ENCODE assay signal across 8 cellular contexts in genomic region chr12:53378705-53379388, GRCh38. TPM values are rescaled to one million over a fixed set of nuclear protein-coding genes. Genes with fewer than 3 reads are reported as not detected.
DNase-seq lines count a peak whose midpoint lies in the region; TF ChIP-seq lines count a peak whose summit lies in the region.

No MANE protein-coding gene starts in this region.

- peaks cover 9% of the 10 kb centered on the region for H3K79me2 ChIP-seq in parathyroid adenoma

- TF ChIP-seq CTCF in dorsolateral prefrontal cortex (IDR thresholded peaks at IDR 0.05 in 54 of 56, conservative IDR thresholded peaks at IDR 0.05 in 2 of 56; ENCODE audit: low read depth in 1 of 56, partially characterized antibody in 56 of 56) (peak in 1 of 56 donors; percentile 7), parathyroid adenoma (IDR thresholded peaks at IDR 0.05) (no peak)

- intact Hi-C loops in dorsolateral prefrontal cortex (cut with DNase I): loop anchor here in 1 of 2 donors (2.0 to 5.0 kb wide), 2 partner anchors 54 to 123 kb away; partner anchors contain the start of gene TARBP2
- intact Hi-C loops in activated naive CD4-positive, alpha-beta T cell treated with anti-CD3 and anti-CD28 coated beads for 36 hours (cut with micrococcal nuclease): loop anchor here (1.0 kb wide), 8 partner anchors 42 to 373 kb away; partner anchors contain the start of genes CSAD, EIF4B, ESPL1 and SPRYD3

- peaks cover 45% of the 10 kb centered on the region for H3K4me1 Mint-ChIP-seq in activated naive CD4-positive, alpha-beta T cell treated with anti-CD3 and anti-CD28 coated beads for 36 hours (ENCODE audit: low read depth)

- no peaks in the 10 kb centered on the region for H3K27me3 Mint-ChIP-seq in activated naive CD4-positive, alpha-beta T cell treated with anti-CD3 and anti-CD28 coated beads for 36 hours (ENCODE audit: low read depth)

- H3K4me2 ChIP-seq in parathyroid adenoma (ENCODE audit: low read length): peak overlapping the region; percentile 97

- H3K9ac ChIP-seq in parathyroid adenoma: no peak overlapping the region

- H3K27me3 ChIP-seq in dorsolateral prefrontal cortex (no peaks in the 10 kb centered on the region), parathyroid adenoma (ENCODE audit: control insufficient read depth, insufficient read depth, low read length) (no peaks in the 10 kb centered on the region)

- H3K36me3 ChIP-seq in parathyroid adenoma (ENCODE audit: control insufficient read depth, insufficient read depth, low read length): no peaks in the 10 kb centered on the region

- H3K36me3 Mint-ChIP-seq in activated naive CD4-positive, alpha-beta T cell treated with anti-CD3 and anti-CD28 coated beads for 36 hours (ENCODE audit: low read depth): peaks cover 32% of the 10 kb centered on the region

- H3K4me3 ChIP-seq in dorsolateral prefrontal cortex (peak overlapping the region; percentile 41 to 97 (median 75)), parathyroid adenoma (ENCODE audit: low read depth, low read length) (peak overlapping the region; percentile 75)

- H3K27ac ChIP-seq in dorsolateral prefrontal cortex (peak overlapping the region; percentile 72 to 100 (median 98)), parathyroid adenoma (peak overlapping the region; percentile 89)

- H3K27ac Mint-ChIP-seq in activated naive CD4-positive, alpha-beta T cell treated with anti-CD3 and anti-CD28 coated beads for 36 hours: no peak overlapping the region

- no peaks in the 10 kb centered on the region for H3K9me3 Mint-ChIP-seq in activated naive CD4-positive, alpha-beta T cell treated with anti-CD3 and anti-CD28 coated beads for 36 hours

- H3K4me1 ChIP-seq in parathyroid adenoma: peaks cover 14% of the 10 kb centered on the region

- peak; percentile 9 for DNase-seq in ELR (ENCODE audit: low read depth)
- peak; percentile 47 for DNase-seq in NCI-H2029 (lab: John Stamatoyannopoulos, UW)
- DNase-seq in dorsolateral prefrontal cortex: no peak
- no peak for DNase-seq in glomerular visceral epithelial cell (ENCODE audit: extremely low spot score)
- DNase-seq in AG20443 (ENCODE audit: low spot score): no peak
- DNase-seq in activated naive CD4-positive, alpha-beta T cell treated with anti-CD3 and anti-CD28 coated beads for 36 hours: no peak
- DNase-seq in effector CD8-positive, alpha-beta T cell (lab: John Stamatoyannopoulos, UW): no peak

- no peaks in the 10 kb centered on the region for H3K9me3 ChIP-seq in parathyroid adenoma (ENCODE audit: control insufficient read depth, low read length)

- CTCF ChIA-PET in activated naive CD4-positive, alpha-beta T cell treated with anti-CD3 and anti-CD28 coated beads for 36 hours (lab: Charles Lee): interaction anchor here (1.5 to 3.0 kb wide), 5 partner anchors 26 to 54 kb away, joined by 4 to 15 read pairs (median 12); no protein-coding TSS in a partner anchor

- H2AFZ ChIP-seq in parathyroid adenoma: peak overlapping the region; percentile 88

- H3K4me3 Mint-ChIP-seq in activated naive CD4-positive, alpha-beta T cell treated with anti-CD3 and anti-CD28 coated beads for 36 hours: no peak overlapping the region

RNA-seq across cellular contexts. Expression of gene SP1, which starts 1.1 kb away (rescaled TPM):
- 10 to 100 TPM; 22.5 to 63.4 (median 36.0) TPM for total RNA-seq in dorsolateral prefrontal cortex
- total RNA-seq in activated naive CD4-positive, alpha-beta T cell treated with anti-CD3 and anti-CD28 coated beads for 36 hours: 10 to 100 TPM; 87.6 to 91.9 TPM

RNA-seq across cellular contexts. Expression of gene SP7, which starts 42.7 kb away (rescaled TPM):
- total RNA-seq in dorsolateral prefrontal cortex: 1 to 10 TPM in 15 of 120 experiments, under 1 TPM in 87, not detected in 18; 0.11 to 1.9 (median 0.54) TPM
- not detected for total RNA-seq in activated naive CD4-positive, alpha-beta T cell treated with anti-CD3 and anti-CD28 coated beads for 36 hours

RNA-seq across cellular contexts. Expression of gene AMHR2, which starts 44.8 kb away (rescaled TPM):
- total RNA-seq in dorsolateral prefrontal cortex: 1 to 10 TPM in 1 of 120 experiments, under 1 TPM in 2, not detected in 117; 0.31 to 1.1 (median 0.55) TPM
- total RNA-seq in activated naive CD4-positive, alpha-beta T cell treated with anti-CD3 and anti-CD28 coated beads for 36 hours: not detected

RNA-seq across cellular contexts. Expression of gene AAAS, which starts 57.4 kb away (rescaled TPM):
- 10 to 100 TPM; 27.3 to 61.7 (median 45.5) TPM for total RNA-seq in dorsolateral prefrontal cortex
- total RNA-seq in activated naive CD4-positive, alpha-beta T cell treated with anti-CD3 and anti-CD28 coated beads for 36 hours: 10 to 100 TPM; 81.0 to 83.4 TPM

Comparison
In these comparisons a context has a peak if more than half of its experiments do, and no peak if none do; other contexts are left out.
1. DNase-seq: peak in ELR (single experiment) and NCI-H2029 (single experiment); none in dorsolateral prefrontal cortex (0 of 10), glomerular visceral epithelial cell (single experiment), AG20443 (single experiment), activated naive CD4-positive, alpha-beta T cell treated with anti-CD3 and anti-CD28 coated beads for 36 hours (single experiment) and effector CD8-positive, alpha-beta T cell (single experiment).